ENCODE assay signal across 18 cellular contexts in the genomic region with DNA sequence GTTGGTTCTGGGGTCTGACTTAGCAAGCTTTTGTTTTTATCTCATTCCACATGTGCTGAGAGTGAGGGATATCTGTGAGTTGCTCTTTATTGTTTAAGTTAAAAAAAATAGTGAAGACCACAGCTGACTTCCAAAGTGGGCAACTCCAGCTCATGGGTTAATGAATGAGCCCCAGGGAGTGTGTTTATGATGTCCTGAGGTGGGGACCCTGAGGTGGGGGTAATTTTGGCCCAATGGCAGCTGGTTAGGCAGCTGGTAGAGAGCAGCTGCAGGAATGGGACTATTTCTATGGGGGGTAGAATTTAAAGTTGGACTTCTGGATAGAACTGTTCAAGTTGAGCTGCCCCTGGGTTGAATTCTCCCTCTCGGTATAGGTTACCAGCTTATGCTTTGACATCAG.
DNase-seq lines count a peak whose midpoint lies in the region; ATAC-seq, FAIRE-seq and TF ChIP-seq lines count a peak whose summit lies in the region.
"Had no signal": no experiment of that assay in that cellular context is flagged by ENCODE, and none has a peak within 500 bp of the region (broad histone marks: within the 10 kb centered on the region; RNA-seq: fewer than 3 reads in every experiment).

No MANE protein-coding gene starts in this region.

- H3K27ac Mint-ChIP-seq in nephron: peak overlapping the region; percentile 72 to 76 (median 74)
- H3K27ac Mint-ChIP-seq: CD4-positive, alpha-beta memory T cell; GM23338; H9 had no signal

- H3K4me1 ChIP-seq in SJCRH30 (peaks cover 43% of the 10 kb centered on the region), endothelial cell of umbilical vein (ENCODE audit: control insufficient read depth, extremely low read depth, insufficient read depth, low read length) (no peaks in the 10 kb centered on the region)

- no peaks in the 10 kb centered on the region for H3K79me2 ChIP-seq in endothelial cell of umbilical vein (ENCODE audit: control insufficient read depth, insufficient read depth, low read length)

- TF ChIP-seq CTCF in endothelial cell of umbilical vein (IDR thresholded peaks at IDR 0.05; ENCODE audit: extremely low read depth in 1 of 2, insufficient read depth in 1 of 2, low read depth in 1 of 2, low read length in 2 of 2) (no peak), nephron (IDR thresholded peaks at IDR 0.05; ENCODE audit: unreplicated experiment in 3 of 3) (no peak)

- H3K9me3 ChIP-seq in SJCRH30 (replicated peaks) (no peaks in the 10 kb centered on the region), endothelial cell of umbilical vein (replicated peaks; ENCODE audit: control insufficient read depth, insufficient read depth, low read length) (no peaks in the 10 kb centered on the region)

- H3K9ac ChIP-seq in endothelial cell of umbilical vein (replicated peaks; ENCODE audit: extremely low read depth, insufficient read depth, low read length): no peak overlapping the region

- ATAC-seq in HG03378 (IDR thresholded peaks at IDR 0.05; ENCODE audit: unreplicated experiment): no peak
- ATAC-seq in GM18861 (IDR thresholded peaks at IDR 0.05; ENCODE audit: unreplicated experiment): no peak
- ATAC-seq: GM12878, GM23338, HCT116 had no signal

- POLR2A ChIA-PET in endothelial cell of umbilical vein (lab: Charles Lee): no interaction called here

- H3K27me3 Mint-ChIP-seq in nephron (ENCODE audit: low read depth): no peaks in the 10 kb centered on the region

- no peaks in the 10 kb centered on the region for H4K20me1 ChIP-seq in endothelial cell of umbilical vein (replicated peaks; ENCODE audit: control insufficient read depth, extremely low read depth, insufficient read depth, low read length)

- H3K27me3 ChIP-seq in SJCRH30 (no peaks in the 10 kb centered on the region), endothelial cell of umbilical vein (ENCODE audit: control insufficient read depth in 2 of 2, insufficient read depth in 2 of 2, low read length in 2 of 2) (no peaks in the 10 kb centered on the region)

- peak overlapping the region in 1 of 3 experiments; percentile 44 for H3K4me3 Mint-ChIP-seq in nephron
- H3K4me3 Mint-ChIP-seq: CD4-positive, alpha-beta memory T cell; GM23338; H9 had no signal

- H3K4me1 Mint-ChIP-seq in nephron: peaks cover 48% of the 10 kb centered on the region
- H3K4me1 Mint-ChIP-seq: CD4-positive, alpha-beta memory T cell; GM23338 had no signal

- H3K27ac ChIP-seq in SJCRH30: peak overlapping the region; percentile 89
- H3K27ac ChIP-seq in endothelial cell of umbilical vein (ENCODE audit: insufficient read depth, low read depth, low read length): no peak overlapping the region

- H3K9me3 Mint-ChIP-seq in nephron: peaks cover 4% of the 10 kb centered on the region
- H3K9me3 Mint-ChIP-seq: CD4-positive, alpha-beta memory T cell; GM23338 had no signal

- no peaks in the 10 kb centered on the region for H3K36me3 Mint-ChIP-seq in nephron (ENCODE audit: low read depth)
- H3K36me3 Mint-ChIP-seq: CD4-positive, alpha-beta memory T cell had no signal

- H3K4me3 ChIP-seq in SJCRH30: no peak overlapping the region
- no peak overlapping the region for H3K4me3 ChIP-seq in endothelial cell of umbilical vein (replicated peaks in 1 of 3; ENCODE audit: insufficient read depth in 1 of 3, low read depth in 1 of 3, low read length in 3 of 3)
- H3K4me3 ChIP-seq: GM12878, GM23338 had no signal

- CTCF ChIA-PET in endothelial cell of umbilical vein (lab: Charles Lee): interaction anchor here (1.0 kb wide), 1 partner anchor 15 kb away, joined by 3 read pairs; no protein-coding TSS in a partner anchor

- no peak overlapping the region for H3K4me2 ChIP-seq in endothelial cell of umbilical vein (ENCODE audit: insufficient read depth, low read length)
- H3K4me2 ChIP-seq: GM23338 had no signal

- intact Hi-C loops in endothelial cell of umbilical vein (cut with micrococcal nuclease): no loop called here

- no peak overlapping the region for H2AFZ ChIP-seq in endothelial cell of umbilical vein (ENCODE audit: low read depth, low read length)
- H2AFZ ChIP-seq: GM23338 had no signal

- no peak for TF ChIP-seq POLR2A in endothelial cell of umbilical vein (IDR thresholded peaks at IDR 0.05; ENCODE audit: low read depth, low read length)

- no TSS peak for BruUV-seq in endothelial cell of umbilical vein (replicated peaks; lab: Mats Ljungman, UMichigan)

- FAIRE-seq in endothelial cell of umbilical vein (lab: Jason Lieb, UNC): peak; percentile 12
- FAIRE-seq: GM12878 had no signal

- H3K9me1 ChIP-seq in endothelial cell of umbilical vein (replicated peaks; ENCODE audit: control insufficient read depth, extremely low read depth, insufficient read depth, low read length): no peaks in the 10 kb centered on the region

- no peaks in the 10 kb centered on the region for H3K36me3 ChIP-seq in SJCRH30
- H3K36me3 ChIP-seq in endothelial cell of umbilical vein (ENCODE audit: control insufficient read depth in 2 of 2, extremely low read depth in 1 of 2, insufficient read depth in 2 of 2, low read length in 2 of 2): no peaks in the 10 kb centered on the region

- DNase-seq in OCI-M1 (lab: John Stamatoyannopoulos, UW): peak; percentile 29
- peak; percentile 82 to 87 for DNase-seq in SJCRH30
- DNase-seq in endothelial cell of umbilical vein (ENCODE audit: low read depth, low spot score): no peak
- DNase-seq in NCI-H2196 (lab: John Stamatoyannopoulos, UW; ENCODE audit: unreplicated experiment): no peak
- DNase-seq: C1 segment of cervical spinal cord; Calu3; CD4-positive, alpha-beta memory T cell; COR-L47; DMS79; EL; GDM1; H9 had no signal

- dilution Hi-C loops in endothelial cell of umbilical vein (cut with MboI; ENCODE audit: extremely low pct_ligation_motif_present, low sequenced_read_pairs): no loop called here

TF ChIP-seq in endothelial cell of umbilical vein, 7 proteins besides CTCF, POLR2A, EP300 and RAD21:
- TF ChIP-seq MYC (IDR thresholded peaks at IDR 0.05; ENCODE audit: low read depth, low read length) (no peak), FOS (IDR thresholded peaks at IDR 0.05; ENCODE audit: borderline replicate concordance, insufficient read depth, low read length) (no peak), JUN (IDR thresholded peaks at IDR 0.05; ENCODE audit: borderline replicate concordance, insufficient read depth, insufficient read length, low read depth) (no peak), EZH2 (IDR thresholded peaks at IDR 0.05; ENCODE audit: borderline replicate concordance, low read depth, low read length, severe bottlenecking) (no peak), GATA2 (IDR thresholded peaks at IDR 0.05; ENCODE audit: insufficient read depth, insufficient read length, low read depth, low read length) (no peak), POLR2AphosphoS5 (IDR thresholded peaks at IDR 0.05; ENCODE audit: insufficient read depth, low read depth, low read length) (no peak)
- TF ChIP-seq, protein P1, sequence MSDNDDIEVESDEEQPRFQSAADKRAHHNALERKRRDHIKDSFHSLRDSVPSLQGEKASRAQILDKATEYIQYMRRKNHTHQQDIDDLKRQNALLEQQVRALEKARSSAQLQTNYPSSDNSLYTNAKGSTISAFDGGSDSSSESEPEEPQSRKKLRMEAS (IDR thresholded peaks at IDR 0.05; ENCODE audit: insufficient read depth, insufficient read length): no peak

Comparison
In these comparisons a context has a peak if more than half of its experiments do, and no peak if none do; other contexts are left out.
1. DNase-seq: peak in OCI-M1 (single experiment) and SJCRH30 (2 of 2); none in endothelial cell of umbilical vein (single experiment) and NCI-H2196 (single experiment).